ENCODE assay signal across 20 cellular contexts in genomic region chr16:83615131-83615530, GRCh38.
DNase-seq lines count a peak whose midpoint lies in the region; TF ChIP-seq lines count a peak whose summit lies in the region.
"Had no signal": no experiment of that assay in that cellular context is flagged by ENCODE, and none has a peak within 500 bp of the region (broad histone marks: within the 10 kb centered on the region; RNA-seq: fewer than 3 reads in every experiment).

No MANE protein-coding gene starts in this region.

- H3K27me3 Mint-ChIP-seq in osteocyte (ENCODE audit: unreplicated experiment), result no peaks in the 10 kb centered on the region
- H3K27me3 Mint-ChIP-seq: CD4-positive, alpha-beta memory T cell had no signal

- intact Hi-C loops in ascending aorta (cut with DNase I), result no loop called here
- intact Hi-C loops in vagina (cut with DNase I), result no loop called here

- H3K9me3 Mint-ChIP-seq in osteocyte (ENCODE audit: unreplicated experiment), result peaks cover 19% of the 10 kb centered on the region

- H3K36me3 ChIP-seq in ascending aorta (no peaks in the 10 kb centered on the region), vagina (no peaks in the 10 kb centered on the region)
- H3K36me3 ChIP-seq: Peyer's patch had no signal

- H3K27me3 ChIP-seq in ascending aorta, result no peaks in the 10 kb centered on the region
- no peaks in the 10 kb centered on the region for H3K27me3 ChIP-seq in vagina
- H3K27me3 ChIP-seq: Peyer's patch had no signal

- H3K9me3 ChIP-seq in ascending aorta (no peaks in the 10 kb centered on the region), vagina (no peaks in the 10 kb centered on the region)
- H3K9me3 ChIP-seq: Peyer's patch had no signal

- no peak overlapping the region for H3K4me3 ChIP-seq in ascending aorta
- no peak overlapping the region for H3K4me3 ChIP-seq in vagina
- H3K4me3 ChIP-seq: GM23338, K562, Peyer's patch had no signal

- peaks cover 1% of the 10 kb centered on the region for H3K36me3 Mint-ChIP-seq in osteocyte (ENCODE audit: unreplicated experiment)
- H3K36me3 Mint-ChIP-seq: CD4-positive, alpha-beta memory T cell had no signal

- no peak overlapping the region for H3K27ac Mint-ChIP-seq in osteocyte (ENCODE audit: unreplicated experiment)
- H3K27ac Mint-ChIP-seq: B cell; CD4-positive, alpha-beta memory T cell; GM23338; HFFc6 had no signal

- TF ChIP-seq CTCF in osteocyte (IDR thresholded peaks at IDR 0.05), result no peak
- TF ChIP-seq CTCF in ascending aorta (IDR thresholded peaks at IDR 0.05), result no peak
- TF ChIP-seq CTCF in vagina (IDR thresholded peaks at IDR 0.05), result no peak

- no peaks in the 10 kb centered on the region for H3K4me1 ChIP-seq in ascending aorta
- no peaks in the 10 kb centered on the region for H3K4me1 ChIP-seq in vagina
- H3K4me1 ChIP-seq: Peyer's patch had no signal

- peaks cover 2% of the 10 kb centered on the region for H3K4me1 Mint-ChIP-seq in osteocyte (ENCODE audit: unreplicated experiment)
- H3K4me1 Mint-ChIP-seq: B cell; CD4-positive, alpha-beta memory T cell had no signal

- peak; percentile 2 for DNase-seq in DMS79 treated with DMSO at 0.1 percent for 48 hours (lab: John Stamatoyannopoulos, UW)
- DNase-seq in DMS79 (lab: John Stamatoyannopoulos, UW), result no peak
- peak; percentile 54 for DNase-seq in HCEC 1CT
- no peak for DNase-seq in epithelial cell of prostate (ENCODE audit: low read depth, low spot score)
- peak; percentile 7 for DNase-seq in myocyte (ENCODE audit: low read depth)
- DNase-seq in osteocyte (ENCODE audit: extremely low spot score, unreplicated experiment), result no peak
- DNase-seq in ascending aorta (ENCODE audit: low spot score in 2 of 2), result no peak
- no peak for DNase-seq in vagina (ENCODE audit: extremely low spot score in 2 of 2)
- DNase-seq: 8988T; CD4-positive, alpha-beta memory T cell; HFFc6; NCI-H1092; NCI-H1694; NCI-H510A; NCI-H82; Peyer's patch had no signal

- TF ChIP-seq POLR2A in vagina (IDR thresholded peaks at IDR 0.05), result no peak

- H3K4me3 Mint-ChIP-seq in osteocyte (ENCODE audit: unreplicated experiment), result no peak overlapping the region
- H3K4me3 Mint-ChIP-seq: B cell; CD4-positive, alpha-beta memory T cell; GM23338; HFFc6 had no signal

- H3K27ac ChIP-seq in epithelial cell of prostate, result peak overlapping the region; percentile 33
- no peak overlapping the region for H3K27ac ChIP-seq in ascending aorta
- H3K27ac ChIP-seq in vagina, result no peak overlapping the region
- H3K27ac ChIP-seq: HL-60, Peyer's patch had no signal

Comparison
In these comparisons a context has a peak if more than half of its experiments do, and no peak if none do; other contexts are left out.
1. DNase-seq: peak in DMS79 treated with DMSO at 0.1 percent for 48 hours (single experiment), HCEC 1CT (single experiment) and myocyte (single experiment); none in DMS79 (single experiment), epithelial cell of prostate (single experiment), osteocyte (single experiment), ascending aorta (0 of 2) and vagina (0 of 2).